Comparison of ENCODE assay signal across 11 cellular contexts in the genomic region with DNA sequence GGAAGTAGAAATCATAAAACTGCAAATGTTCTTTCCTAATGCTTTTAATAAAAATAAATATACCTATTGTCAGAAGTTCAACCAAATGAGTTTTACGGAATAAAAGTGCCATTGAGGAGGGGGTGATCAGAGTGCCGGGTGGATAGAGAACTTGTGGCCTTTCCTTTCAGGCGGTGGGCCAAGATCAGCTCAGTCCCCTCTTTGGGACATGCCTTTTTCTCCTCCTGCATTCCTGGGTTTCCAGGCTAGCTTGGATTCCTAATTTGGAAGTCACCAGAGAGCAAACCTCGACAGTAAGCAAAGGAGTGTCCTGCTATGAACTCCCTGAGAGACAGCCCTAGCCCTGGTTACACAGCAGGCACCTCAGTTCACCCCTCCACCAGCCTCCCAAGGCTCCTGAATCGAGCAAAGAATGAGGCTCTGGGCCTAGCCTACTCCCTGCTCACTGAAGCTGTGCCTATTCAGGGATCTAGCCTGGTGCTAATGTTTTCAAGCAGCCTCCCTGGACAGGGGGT.
DNase-seq lines count a peak whose midpoint lies in the region; ATAC-seq and TF ChIP-seq lines count a peak whose summit lies in the region.
"Had no signal": no experiment of that assay in that cellular context is flagged by ENCODE, and none has a peak within 500 bp of the region (broad histone marks: within the 10 kb centered on the region; RNA-seq: fewer than 3 reads in every experiment).

No MANE protein-coding gene starts in this region.

- TF ChIP-seq CTCF in cardiac fibroblast (IDR thresholded peaks at IDR 0.05; ENCODE audit: low read depth, low read length) (no peak), gastrocnemius medialis (IDR thresholded peaks at IDR 0.05 in 4 of 5, conservative IDR thresholded peaks at IDR 0.05 in 1 of 5) (no peak)

- TF ChIP-seq POLR2A in gastrocnemius medialis (IDR thresholded peaks at IDR 0.05): no peak

- intact Hi-C loops in gastrocnemius medialis (cut with DNase I; ENCODE audit: low total_unique reads): no loop called here

- H3K9me3 ChIP-seq in HUES48 (ENCODE audit: control insufficient read depth, insufficient read depth, low read length) (peaks cover 3% of the 10 kb centered on the region; the same call in 1 of the 2 replicates), gastrocnemius medialis (no peaks in the 10 kb centered on the region), HAP-1 (no peaks in the 10 kb centered on the region)

- H3K27me3 ChIP-seq in HUES48 (ENCODE audit: control insufficient read depth, insufficient read depth, low read length): no peaks in the 10 kb centered on the region
- no peaks in the 10 kb centered on the region for H3K27me3 ChIP-seq in gastrocnemius medialis
- H3K27me3 ChIP-seq in HAP-1 (ENCODE audit: low read depth): no peaks in the 10 kb centered on the region; the same call in 1 of the 2 replicates

- H3K4me1 ChIP-seq in HUES48 (ENCODE audit: control insufficient read depth, insufficient read depth, low read length) (no peaks in the 10 kb centered on the region), gastrocnemius medialis (peaks cover 8 to 16% of the 10 kb centered on the region in 2 donors), HAP-1 (no peaks in the 10 kb centered on the region)

- H3K27ac ChIP-seq in HUES48 (ENCODE audit: low read depth, low read length) (peak overlapping the region; percentile 17), gastrocnemius medialis (no peak overlapping the region)
- H3K27ac ChIP-seq: dorsolateral prefrontal cortex had no signal

- in situ Hi-C loops in gastrocnemius medialis (cut with MboI; ENCODE audit: low sequenced_read_pairs in 4 of 4) (no loop called here), HAP-1 (cut with MboI; ENCODE audit: low sequenced_read_pairs) (no loop called here)

- no peak overlapping the region for H3K9ac ChIP-seq in HUES48 (ENCODE audit: low read depth, low read length)

- H3K36me3 ChIP-seq in HUES48 (ENCODE audit: control insufficient read depth, insufficient read depth, low read length): no peaks in the 10 kb centered on the region
- no peaks in the 10 kb centered on the region for H3K36me3 ChIP-seq in gastrocnemius medialis
- H3K36me3 ChIP-seq in HAP-1 (replicated peaks): no peaks in the 10 kb centered on the region

- H3K4me3 ChIP-seq in HUES48 (ENCODE audit: low read depth, low read length): no peak overlapping the region
- H3K4me3 ChIP-seq in cardiac fibroblast (replicated peaks in 1 of 2; ENCODE audit: low read depth in 2 of 2, low read length in 2 of 2): no peak overlapping the region
- no peak overlapping the region for H3K4me3 ChIP-seq in gastrocnemius medialis
- H3K4me3 ChIP-seq in HAP-1: no peak overlapping the region
- H3K4me3 ChIP-seq: dorsolateral prefrontal cortex had no signal

- ATAC-seq in gastrocnemius medialis: no peak

- DNase-seq in cardiac fibroblast (ENCODE audit: low read depth in 2 of 2): peak; percentile 54 to 64
- DNase-seq in kidney glomerular epithelial cell (lab: John Stamatoyannopoulos, UW): peak; percentile 10
- peak; percentile 67 for DNase-seq in ureter (ENCODE audit: low spot score)
- DNase-seq in cerebellum (ENCODE audit: low spot score): no peak
- DNase-seq in gastrocnemius medialis: no peak
- DNase-seq in HAP-1 (ENCODE audit: low spot score in 2 of 2): no peak
- DNase-seq: dorsolateral prefrontal cortex, GDM1, NCI-H2029, nucleus accumbens had no signal

Comparison
In these comparisons a context has a peak if more than half of its experiments do, and no peak if none do; other contexts are left out.
1. DNase-seq: peak in cardiac fibroblast (2 of 2), kidney glomerular epithelial cell (single experiment) and ureter (single experiment); none in cerebellum (single experiment), gastrocnemius medialis (0 of 2) and HAP-1 (0 of 2).